In the genomic region with DNA sequence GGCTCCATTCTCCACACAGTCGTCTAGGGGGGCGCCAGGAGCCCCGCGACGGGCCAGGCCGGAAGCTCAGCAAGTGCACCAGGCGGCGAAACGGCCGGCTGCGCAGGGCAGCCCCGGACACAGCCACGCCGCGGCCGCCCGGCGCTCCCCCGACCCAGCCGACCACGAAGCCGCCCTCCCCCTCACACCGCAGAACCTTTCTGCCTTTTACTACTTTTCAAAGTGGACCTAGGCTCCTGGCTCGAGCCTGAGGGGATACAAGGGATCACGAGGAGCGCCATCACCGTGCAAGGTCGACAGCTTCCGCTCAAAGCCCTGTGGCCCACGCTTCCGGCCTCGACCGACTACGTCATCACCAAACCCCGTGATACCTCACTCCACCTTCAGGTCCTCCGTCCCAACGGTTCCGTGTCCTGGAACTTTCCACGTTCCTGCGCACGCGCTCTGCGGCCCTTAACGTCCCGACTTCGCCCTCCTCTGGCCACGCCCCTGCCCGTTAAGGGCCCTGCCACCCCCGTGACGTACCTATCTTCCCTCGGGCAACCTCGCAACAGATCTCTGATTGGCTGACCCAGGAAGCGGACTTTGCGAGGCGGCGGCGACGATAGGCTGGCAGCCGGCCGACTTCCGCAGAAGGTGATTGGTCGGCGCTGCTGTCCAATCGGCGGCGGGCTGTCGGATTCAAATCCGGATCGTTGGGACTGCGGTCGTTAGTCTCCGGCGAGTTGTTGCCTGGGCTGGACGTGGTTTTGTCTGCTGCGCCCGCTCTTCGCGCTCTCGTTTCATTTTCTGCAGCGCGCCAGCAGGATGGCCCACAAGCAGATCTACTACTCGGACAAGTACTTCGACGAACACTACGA, we compare ENCODE assay signal across 1 cellular context.
A peak's percentile ranks its signal among the peaks of the same experiment; 100 is the strongest.
TF ChIP-seq lines count a peak whose summit lies in the region.

A gene (plus strand): TSS at position 710 of the 860 bp plus-strand sequence. CDS start 98 bp downstream, at position 808.

TF ChIP-seq in HepG2, 621 proteins besides CTCF, POLR2A, EP300 and RAD21 (continued from another document and continues in another):
- TF ChIP-seq ZNF746 (CRISPR knock-in tag; IDR thresholded peaks at IDR 0.05) (peak; percentile 68), FOSL1 (CRISPR knock-in tag; IDR thresholded peaks at IDR 0.05; ENCODE audit: borderline replicate concordance) (no peak), KDM2A (CRISPR knock-in tag; IDR thresholded peaks at IDR 0.05; ENCODE audit: borderline replicate concordance, low read depth) (peak; percentile 80), ZNF607 (CRISPR knock-in tag; IDR thresholded peaks at IDR 0.05; ENCODE audit: borderline replicate concordance) (peak; percentile 85), KMT2A (CRISPR knock-in tag; IDR thresholded peaks at IDR 0.05) (peak; percentile 76; the same call in 1 of the 2 replicates), ATM (IDR thresholded peaks at IDR 0.05; ENCODE audit: borderline replicate concordance) (no peak), NBN (conservative IDR thresholded peaks at IDR 0.05) (no peak), CHD4 (IDR thresholded peaks at IDR 0.05; ENCODE audit: borderline replicate concordance, low read length) (no peak), NRL (CRISPR knock-in tag; IDR thresholded peaks at IDR 0.05; ENCODE audit: borderline replicate concordance) (no peak), ZNF232 (CRISPR knock-in tag; IDR thresholded peaks at IDR 0.05; ENCODE audit: borderline replicate concordance) (0 out of 2 replicates have a peak, but pooled peaks have one; percentile 42), EHMT2 (IDR thresholded peaks at IDR 0.05; ENCODE audit: borderline replicate concordance, low read depth, low read length) (0 out of 2 replicates have a peak, but pooled peaks have one; percentile 13), ZNF619 (CRISPR knock-in tag; IDR thresholded peaks at IDR 0.05) (0 out of 2 replicates have a peak, but pooled peaks have one; percentile 55), ZFP90 (CRISPR knock-in tag; IDR thresholded peaks at IDR 0.05; ENCODE audit: borderline replicate concordance) (0 out of 2 replicates have a peak, but pooled peaks have one; percentile 13), CCDC6 (CRISPR knock-in tag; IDR thresholded peaks at IDR 0.05) (peak; percentile 87), SP1 (IDR thresholded peaks at IDR 0.05) (no peak), SP1 (CRISPR knock-in tag; IDR thresholded peaks at IDR 0.05) (peak; percentile 67), YEATS4 (CRISPR knock-in tag; IDR thresholded peaks at IDR 0.05; ENCODE audit: borderline replicate concordance) (peak; percentile 96), SALL2 (CRISPR knock-in tag; IDR thresholded peaks at IDR 0.05) (peak; percentile 40; the same call in 1 of the 2 replicates), ZNF552 (CRISPR knock-in tag; IDR thresholded peaks at IDR 0.05; ENCODE audit: borderline replicate concordance) (0 out of 2 replicates have a peak, but pooled peaks have one; percentile 32), ZFP62 (CRISPR knock-in tag; IDR thresholded peaks at IDR 0.05) (no peak), ZNF572 (CRISPR knock-in tag; IDR thresholded peaks at IDR 0.05) (no peak), DR1 (CRISPR knock-in tag; IDR thresholded peaks at IDR 0.05) (peak; percentile 89), ZNF556 (CRISPR knock-in tag; IDR thresholded peaks at IDR 0.05; ENCODE audit: borderline replicate concordance) (0 out of 2 replicates have a peak, but pooled peaks have one; percentile 4), SOX13 (IDR thresholded peaks at IDR 0.05) (no peak), SOX13 (CRISPR knock-in tag; conservative IDR thresholded peaks at IDR 0.05 in 1 of 2, IDR thresholded peaks at IDR 0.05 in 1 of 2) (peak in 1 of 2 experiments; percentile 31; a peak in 1 of 4 replicates), NFYB (CRISPR knock-in tag; IDR thresholded peaks at IDR 0.05) (peak; percentile 96), POLR2AphosphoS5 (IDR thresholded peaks at IDR 0.05; ENCODE audit: low read depth, low read length) (peak; percentile 89), ZNF256 (CRISPR knock-in tag; conservative IDR thresholded peaks at IDR 0.05) (0 out of 2 replicates have a peak, but pooled peaks have one; percentile 29), TGIF2 (CRISPR knock-in tag; IDR thresholded peaks at IDR 0.05) (peak; percentile 91)
- TF ChIP-seq, protein P1, sequence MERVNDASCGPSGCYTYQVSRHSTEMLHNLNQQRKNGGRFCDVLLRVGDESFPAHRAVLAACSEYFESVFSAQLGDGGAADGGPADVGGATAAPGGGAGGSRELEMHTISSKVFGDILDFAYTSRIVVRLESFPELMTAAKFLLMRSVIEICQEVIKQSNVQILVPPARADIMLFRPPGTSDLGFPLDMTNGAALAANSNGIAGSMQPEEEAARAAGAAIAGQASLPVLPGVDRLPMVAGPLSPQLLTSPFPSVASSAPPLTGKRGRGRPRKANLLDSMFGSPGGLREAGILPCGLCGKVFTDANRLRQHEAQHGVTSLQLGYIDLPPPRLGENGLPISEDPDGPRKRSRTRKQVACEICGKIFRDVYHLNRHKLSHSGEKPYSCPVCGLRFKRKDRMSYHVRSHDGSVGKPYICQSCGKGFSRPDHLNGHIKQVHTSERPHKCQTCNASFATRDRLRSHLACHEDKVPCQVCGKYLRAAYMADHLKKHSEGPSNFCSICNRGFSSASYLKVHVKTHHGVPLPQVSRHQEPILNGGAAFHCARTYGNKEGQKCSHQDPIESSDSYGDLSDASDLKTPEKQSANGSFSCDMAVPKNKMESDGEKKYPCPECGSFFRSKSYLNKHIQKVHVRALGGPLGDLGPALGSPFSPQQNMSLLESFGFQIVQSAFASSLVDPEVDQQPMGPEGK (CRISPR knock-in tag; IDR thresholded peaks at IDR 0.05) = peak; percentile 24; the same call in 1 of the 2 replicates
- TF ChIP-seq, protein P2, sequence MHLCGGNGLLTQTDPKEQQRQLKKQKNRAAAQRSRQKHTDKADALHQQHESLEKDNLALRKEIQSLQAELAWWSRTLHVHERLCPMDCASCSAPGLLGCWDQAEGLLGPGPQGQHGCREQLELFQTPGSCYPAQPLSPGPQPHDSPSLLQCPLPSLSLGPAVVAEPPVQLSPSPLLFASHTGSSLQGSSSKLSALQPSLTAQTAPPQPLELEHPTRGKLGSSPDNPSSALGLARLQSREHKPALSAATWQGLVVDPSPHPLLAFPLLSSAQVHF (CRISPR knock-in tag; IDR thresholded peaks at IDR 0.05) = 0 out of 2 replicates have a peak, but pooled peaks have one; percentile 25
- TF ChIP-seq, protein P3, sequence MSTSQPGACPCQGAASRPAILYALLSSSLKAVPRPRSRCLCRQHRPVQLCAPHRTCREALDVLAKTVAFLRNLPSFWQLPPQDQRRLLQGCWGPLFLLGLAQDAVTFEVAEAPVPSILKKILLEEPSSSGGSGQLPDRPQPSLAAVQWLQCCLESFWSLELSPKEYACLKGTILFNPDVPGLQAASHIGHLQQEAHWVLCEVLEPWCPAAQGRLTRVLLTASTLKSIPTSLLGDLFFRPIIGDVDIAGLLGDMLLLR (CRISPR knock-in tag; IDR thresholded peaks at IDR 0.05) = peak; percentile 56; the same call in 1 of the 2 replicates
- TF ChIP-seq, protein P4, sequence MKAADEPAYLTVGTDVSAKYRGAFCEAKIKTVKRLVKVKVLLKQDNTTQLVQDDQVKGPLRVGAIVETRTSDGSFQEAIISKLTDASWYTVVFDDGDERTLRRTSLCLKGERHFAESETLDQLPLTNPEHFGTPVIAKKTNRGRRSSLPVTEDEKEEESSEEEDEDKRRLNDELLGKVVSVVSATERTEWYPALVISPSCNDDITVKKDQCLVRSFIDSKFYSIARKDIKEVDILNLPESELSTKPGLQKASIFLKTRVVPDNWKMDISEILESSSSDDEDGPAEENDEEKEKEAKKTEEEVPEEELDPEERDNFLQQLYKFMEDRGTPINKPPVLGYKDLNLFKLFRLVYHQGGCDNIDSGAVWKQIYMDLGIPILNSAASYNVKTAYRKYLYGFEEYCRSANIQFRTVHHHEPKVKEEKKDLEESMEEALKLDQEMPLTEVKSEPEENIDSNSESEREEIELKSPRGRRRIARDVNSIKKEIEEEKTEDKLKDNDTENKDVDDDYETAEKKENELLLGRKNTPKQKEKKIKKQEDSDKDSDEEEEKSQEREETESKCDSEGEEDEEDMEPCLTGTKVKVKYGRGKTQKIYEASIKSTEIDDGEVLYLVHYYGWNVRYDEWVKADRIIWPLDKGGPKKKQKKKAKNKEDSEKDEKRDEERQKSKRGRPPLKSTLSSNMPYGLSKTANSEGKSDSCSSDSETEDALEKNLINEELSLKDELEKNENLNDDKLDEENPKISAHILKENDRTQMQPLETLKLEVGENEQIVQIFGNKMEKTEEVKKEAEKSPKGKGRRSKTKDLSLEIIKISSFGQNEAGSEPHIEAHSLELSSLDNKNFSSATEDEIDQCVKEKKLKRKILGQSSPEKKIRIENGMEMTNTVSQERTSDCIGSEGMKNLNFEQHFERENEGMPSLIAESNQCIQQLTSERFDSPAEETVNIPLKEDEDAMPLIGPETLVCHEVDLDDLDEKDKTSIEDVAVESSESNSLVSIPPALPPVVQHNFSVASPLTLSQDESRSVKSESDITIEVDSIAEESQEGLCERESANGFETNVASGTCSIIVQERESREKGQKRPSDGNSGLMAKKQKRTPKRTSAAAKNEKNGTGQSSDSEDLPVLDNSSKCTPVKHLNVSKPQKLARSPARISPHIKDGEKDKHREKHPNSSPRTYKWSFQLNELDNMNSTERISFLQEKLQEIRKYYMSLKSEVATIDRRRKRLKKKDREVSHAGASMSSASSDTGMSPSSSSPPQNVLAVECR (CRISPR knock-in tag; IDR thresholded peaks at IDR 0.05; ENCODE audit: borderline replicate concordance) = peak; percentile 96
- TF ChIP-seq, protein P5, sequence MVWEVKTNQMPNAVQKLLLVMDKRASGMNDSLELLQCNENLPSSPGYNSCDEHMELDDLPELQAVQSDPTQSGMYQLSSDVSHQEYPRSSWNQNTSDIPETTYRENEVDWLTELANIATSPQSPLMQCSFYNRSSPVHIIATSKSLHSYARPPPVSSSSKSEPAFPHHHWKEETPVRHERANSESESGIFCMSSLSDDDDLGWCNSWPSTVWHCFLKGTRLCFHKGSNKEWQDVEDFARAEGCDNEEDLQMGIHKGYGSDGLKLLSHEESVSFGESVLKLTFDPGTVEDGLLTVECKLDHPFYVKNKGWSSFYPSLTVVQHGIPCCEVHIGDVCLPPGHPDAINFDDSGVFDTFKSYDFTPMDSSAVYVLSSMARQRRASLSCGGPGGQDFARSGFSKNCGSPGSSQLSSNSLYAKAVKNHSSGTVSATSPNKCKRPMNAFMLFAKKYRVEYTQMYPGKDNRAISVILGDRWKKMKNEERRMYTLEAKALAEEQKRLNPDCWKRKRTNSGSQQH (CRISPR knock-in tag; IDR thresholded peaks at IDR 0.05; ENCODE audit: low read depth) = peak; percentile 92
- TF ChIP-seq, protein P6, sequence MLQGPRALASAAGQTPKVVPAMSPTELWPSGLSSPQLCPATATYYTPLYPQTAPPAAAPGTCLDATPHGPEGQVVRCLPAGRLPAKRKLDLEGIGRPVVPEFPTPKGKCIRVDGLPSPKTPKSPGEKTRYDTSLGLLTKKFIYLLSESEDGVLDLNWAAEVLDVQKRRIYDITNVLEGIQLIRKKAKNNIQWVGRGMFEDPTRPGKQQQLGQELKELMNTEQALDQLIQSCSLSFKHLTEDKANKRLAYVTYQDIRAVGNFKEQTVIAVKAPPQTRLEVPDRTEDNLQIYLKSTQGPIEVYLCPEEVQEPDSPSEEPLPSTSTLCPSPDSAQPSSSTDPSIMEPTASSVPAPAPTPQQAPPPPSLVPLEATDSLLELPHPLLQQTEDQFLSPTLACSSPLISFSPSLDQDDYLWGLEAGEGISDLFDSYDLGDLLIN (CRISPR knock-in tag; IDR thresholded peaks at IDR 0.05; ENCODE audit: borderline replicate concordance) = 0 out of 2 replicates have a peak, but pooled peaks have one; percentile 20
- TF ChIP-seq, protein P7, sequence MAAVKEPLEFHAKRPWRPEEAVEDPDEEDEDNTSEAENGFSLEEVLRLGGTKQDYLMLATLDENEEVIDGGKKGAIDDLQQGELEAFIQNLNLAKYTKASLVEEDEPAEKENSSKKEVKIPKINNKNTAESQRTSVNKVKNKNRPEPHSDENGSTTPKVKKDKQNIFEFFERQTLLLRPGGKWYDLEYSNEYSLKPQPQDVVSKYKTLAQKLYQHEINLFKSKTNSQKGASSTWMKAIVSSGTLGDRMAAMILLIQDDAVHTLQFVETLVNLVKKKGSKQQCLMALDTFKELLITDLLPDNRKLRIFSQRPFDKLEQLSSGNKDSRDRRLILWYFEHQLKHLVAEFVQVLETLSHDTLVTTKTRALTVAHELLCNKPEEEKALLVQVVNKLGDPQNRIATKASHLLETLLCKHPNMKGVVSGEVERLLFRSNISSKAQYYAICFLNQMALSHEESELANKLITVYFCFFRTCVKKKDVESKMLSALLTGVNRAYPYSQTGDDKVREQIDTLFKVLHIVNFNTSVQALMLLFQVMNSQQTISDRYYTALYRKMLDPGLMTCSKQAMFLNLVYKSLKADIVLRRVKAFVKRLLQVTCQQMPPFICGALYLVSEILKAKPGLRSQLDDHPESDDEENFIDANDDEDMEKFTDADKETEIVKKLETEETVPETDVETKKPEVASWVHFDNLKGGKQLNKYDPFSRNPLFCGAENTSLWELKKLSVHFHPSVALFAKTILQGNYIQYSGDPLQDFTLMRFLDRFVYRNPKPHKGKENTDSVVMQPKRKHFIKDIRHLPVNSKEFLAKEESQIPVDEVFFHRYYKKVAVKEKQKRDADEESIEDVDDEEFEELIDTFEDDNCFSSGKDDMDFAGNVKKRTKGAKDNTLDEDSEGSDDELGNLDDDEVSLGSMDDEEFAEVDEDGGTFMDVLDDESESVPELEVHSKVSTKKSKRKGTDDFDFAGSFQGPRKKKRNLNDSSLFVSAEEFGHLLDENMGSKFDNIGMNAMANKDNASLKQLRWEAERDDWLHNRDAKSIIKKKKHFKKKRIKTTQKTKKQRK (IDR thresholded peaks at IDR 0.05; ENCODE audit: low read length) = no peak
- TF ChIP-seq, protein P8, sequence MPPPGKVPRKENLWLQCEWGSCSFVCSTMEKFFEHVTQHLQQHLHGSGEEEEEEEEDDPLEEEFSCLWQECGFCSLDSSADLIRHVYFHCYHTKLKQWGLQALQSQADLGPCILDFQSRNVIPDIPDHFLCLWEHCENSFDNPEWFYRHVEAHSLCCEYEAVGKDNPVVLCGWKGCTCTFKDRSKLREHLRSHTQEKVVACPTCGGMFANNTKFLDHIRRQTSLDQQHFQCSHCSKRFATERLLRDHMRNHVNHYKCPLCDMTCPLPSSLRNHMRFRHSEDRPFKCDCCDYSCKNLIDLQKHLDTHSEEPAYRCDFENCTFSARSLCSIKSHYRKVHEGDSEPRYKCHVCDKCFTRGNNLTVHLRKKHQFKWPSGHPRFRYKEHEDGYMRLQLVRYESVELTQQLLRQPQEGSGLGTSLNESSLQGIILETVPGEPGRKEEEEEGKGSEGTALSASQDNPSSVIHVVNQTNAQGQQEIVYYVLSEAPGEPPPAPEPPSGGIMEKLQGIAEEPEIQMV (CRISPR knock-in tag; IDR thresholded peaks at IDR 0.05; ENCODE audit: low read depth) = peak; percentile 74; the same call in 1 of the 2 replicates
- TF ChIP-seq, protein P9, sequence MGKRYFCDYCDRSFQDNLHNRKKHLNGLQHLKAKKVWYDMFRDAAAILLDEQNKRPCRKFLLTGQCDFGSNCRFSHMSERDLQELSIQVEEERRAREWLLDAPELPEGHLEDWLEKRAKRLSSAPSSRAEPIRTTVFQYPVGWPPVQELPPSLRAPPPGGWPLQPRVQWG (CRISPR knock-in tag; IDR thresholded peaks at IDR 0.05; ENCODE audit: borderline replicate concordance, low read depth) = no peak
